In the genomic region with DNA sequence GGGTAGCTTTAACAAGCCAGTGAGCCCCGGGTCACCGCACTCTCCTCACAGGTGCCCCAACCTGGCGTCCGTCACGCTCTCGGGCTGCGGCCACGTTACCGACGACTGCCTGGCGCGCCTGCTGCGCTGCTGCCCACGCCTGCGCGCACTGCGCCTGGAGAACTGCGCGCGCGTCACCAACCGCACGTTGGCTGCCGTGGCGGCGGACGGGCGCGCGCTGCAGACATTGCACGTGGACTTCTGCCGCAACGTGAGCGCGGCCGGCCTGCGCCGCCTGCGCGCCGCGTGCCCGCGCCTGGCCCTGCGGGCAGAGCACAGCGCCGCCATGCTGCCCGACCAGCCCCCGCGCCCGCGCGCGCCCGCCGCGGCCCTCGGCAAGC, we compare ENCODE assay signal across 1 cellular context.
TF ChIP-seq lines count a peak whose summit lies in the region.

No MANE protein-coding gene starts in this region.

TF ChIP-seq in HepG2, 621 proteins besides CTCF, POLR2A, EP300 and RAD21 (continued from another document):
- TF ChIP-seq, protein P1, sequence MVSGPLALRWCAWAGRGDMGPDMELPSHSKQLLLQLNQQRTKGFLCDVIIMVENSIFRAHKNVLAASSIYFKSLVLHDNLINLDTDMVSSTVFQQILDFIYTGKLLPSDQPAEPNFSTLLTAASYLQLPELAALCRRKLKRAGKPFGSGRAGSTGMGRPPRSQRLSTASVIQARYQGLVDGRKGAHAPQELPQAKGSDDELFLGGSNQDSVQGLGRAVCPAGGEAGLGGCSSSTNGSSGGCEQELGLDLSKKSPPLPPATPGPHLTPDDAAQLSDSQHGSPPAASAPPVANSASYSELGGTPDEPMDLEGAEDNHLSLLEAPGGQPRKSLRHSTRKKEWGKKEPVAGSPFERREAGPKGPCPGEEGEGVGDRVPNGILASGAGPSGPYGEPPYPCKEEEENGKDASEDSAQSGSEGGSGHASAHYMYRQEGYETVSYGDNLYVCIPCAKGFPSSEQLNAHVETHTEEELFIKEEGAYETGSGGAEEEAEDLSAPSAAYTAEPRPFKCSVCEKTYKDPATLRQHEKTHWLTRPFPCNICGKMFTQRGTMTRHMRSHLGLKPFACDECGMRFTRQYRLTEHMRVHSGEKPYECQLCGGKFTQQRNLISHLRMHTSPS (CRISPR knock-in tag; IDR thresholded peaks at IDR 0.05; ENCODE audit: low read depth) = no peak; the same call in 1 of the 2 replicates
